Comparison of ENCODE assay signal across 26 cellular contexts in the genomic region with DNA sequence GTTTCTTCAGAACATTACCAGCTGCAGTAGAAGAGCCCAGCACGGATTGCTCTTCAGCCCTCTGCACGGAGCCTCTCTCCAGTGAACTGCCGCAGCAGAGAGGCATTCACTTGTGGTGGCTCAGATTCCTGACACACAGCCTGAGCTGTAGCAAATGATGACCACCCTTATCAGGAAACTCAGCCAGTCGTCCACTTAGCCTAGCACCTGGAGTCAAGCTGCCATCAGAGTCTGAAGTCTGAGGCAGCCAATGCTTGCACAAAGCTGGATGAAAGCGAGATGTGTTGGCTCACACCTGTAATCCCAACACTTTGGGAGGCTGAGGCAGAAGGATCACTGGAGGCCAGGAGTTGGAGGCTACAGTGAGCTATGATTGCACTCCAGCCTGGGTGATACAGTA. TPM values are rescaled to one million over a fixed set of nuclear protein-coding genes. Genes with fewer than 3 reads are reported as not detected.
DNase-seq lines count a peak whose midpoint lies in the region; ATAC-seq, FAIRE-seq and TF ChIP-seq lines count a peak whose summit lies in the region.
"Had no signal": no experiment of that assay in that cellular context is flagged by ENCODE, and none has a peak within 500 bp of the region (broad histone marks: within the 10 kb centered on the region; RNA-seq: fewer than 3 reads in every experiment).

No MANE protein-coding gene starts in this region.

- WGBS in HepG2 (ENCODE audit: low lambda C conversion rate), result 96% methylated on average over 5 of the region's 5 CpGs
- 70% methylated on average over 3 of the region's 5 CpGs for WGBS in right lobe of liver (ENCODE audit: insufficient coverage, low coverage, low lambda C conversion rate, missing lambda C conversion rate)
- 94% methylated on average over 5 of the region's 5 CpGs; no CpG with 5 or more reads in 1 of the 2 experiments for WGBS in H1 (ENCODE audit: extremely low coverage in 1 of 2, insufficient coverage in 1 of 2, insufficient read length in 1 of 2, insufficient replicate concordance in 2 of 2, low coverage in 1 of 2, low lambda C conversion rate in 2 of 2, missing lambda C conversion rate in 1 of 2), 2 experiments

- no peak overlapping the region for H3K14ac ChIP-seq in H1 (ENCODE audit: insufficient read length)

- no peak for TF ChIP-seq POLR2A in HepG2 (IDR thresholded peaks at IDR 0.05; ENCODE audit: insufficient read depth in 1 of 2, low read depth in 2 of 2, low read length in 2 of 2)
- no peak for TF ChIP-seq POLR2A in right lobe of liver (IDR thresholded peaks at IDR 0.05)
- TF ChIP-seq POLR2A in GM12891 (IDR thresholded peaks at IDR 0.05; ENCODE audit: low read depth, low read length), result no peak
- no peak for TF ChIP-seq POLR2A in H1 (IDR thresholded peaks at IDR 0.05; ENCODE audit: control extremely low read depth in 1 of 2, low read depth in 2 of 2, low read length in 2 of 2)

- H4K5ac ChIP-seq in H1 (ENCODE audit: insufficient read length, low read depth, low read length), result no peak overlapping the region

- no peak overlapping the region for H3K4me2 ChIP-seq in HepG2 (ENCODE audit: low read depth, low read length)
- no peak overlapping the region for H3K4me2 ChIP-seq in H1 (ENCODE audit: insufficient read depth in 1 of 2, low read depth in 2 of 2, low read length in 2 of 2)

- TF ChIP-seq EP300 in HepG2 (IDR thresholded peaks at IDR 0.05; ENCODE audit: low read depth in 2 of 2, low read length in 2 of 2) (no peak), HepG2 (CRISPR knock-in tag; IDR thresholded peaks at IDR 0.05; ENCODE audit: borderline replicate concordance) (no peak), H1 (IDR thresholded peaks at IDR 0.05; ENCODE audit: borderline replicate concordance in 1 of 2, low read depth in 2 of 2, low read length in 2 of 2) (no peak)

- no peak overlapping the region for H3K4me3 ChIP-seq in HepG2 (replicated peaks in 1 of 3; ENCODE audit: insufficient read depth in 1 of 3, low read depth in 2 of 3, low read length in 3 of 3)
- H3K4me3 ChIP-seq in right lobe of liver, result no peak overlapping the region
- H3K4me3 ChIP-seq in H1 (ENCODE audit: extremely low read depth in 1 of 4, insufficient read depth in 2 of 4, low read depth in 3 of 4, low read length in 4 of 4), result no peak overlapping the region
- H3K4me3 ChIP-seq: GM23248 had no signal

- H4K20me1 ChIP-seq in HepG2 (ENCODE audit: insufficient read depth, low read length) (no peaks in the 10 kb centered on the region), H1 (replicated peaks in 1 of 2; ENCODE audit: control insufficient read depth in 1 of 2, insufficient read depth in 2 of 2, low read length in 2 of 2) (peaks cover 2 to 3% of the 10 kb centered on the region in 2 experiments)

- H4K8ac ChIP-seq in H1 (ENCODE audit: extremely low read depth, insufficient read depth, low read length), result no peak overlapping the region

- H3K79me2 ChIP-seq in HepG2 (ENCODE audit: insufficient read depth, low read length), result no peaks in the 10 kb centered on the region
- H3K79me2 ChIP-seq in H1 (ENCODE audit: control insufficient read depth in 1 of 2, insufficient read depth in 2 of 2, low read length in 2 of 2), result no peaks in the 10 kb centered on the region

- no peak overlapping the region for H3K18ac ChIP-seq in H1 (ENCODE audit: extremely low read depth, low read length)

- in situ Hi-C loops in HepG2 (cut with HindIII; ENCODE audit: extremely low pct_ligation_motif_present, low pct_unique_long_range_greater_than_20kb), result no loop called here

- no peaks in the 10 kb centered on the region for H3K9me3 ChIP-seq in HepG2 (ENCODE audit: low read length)
- H3K9me3 ChIP-seq in right lobe of liver, result no peaks in the 10 kb centered on the region
- H3K9me3 ChIP-seq in H1 (ENCODE audit: insufficient read depth in 2 of 2, low read depth in 1 of 2, low read length in 1 of 2), result no peaks in the 10 kb centered on the region
- H3K9me3 ChIP-seq: BE2C had no signal

- no peak overlapping the region for H2BK20ac ChIP-seq in H1 (ENCODE audit: low read length)

- no peak overlapping the region for H3K23ac ChIP-seq in H1 (ENCODE audit: insufficient read length)

- no peaks in the 10 kb centered on the region for H3K79me1 ChIP-seq in H1 (ENCODE audit: low read depth, low read length)

- H2BK120ac ChIP-seq in H1 (replicated peaks; ENCODE audit: low read depth, low read length), result no peak overlapping the region

- TF ChIP-seq CTCF in HepG2 (CRISPR knock-in tag; IDR thresholded peaks at IDR 0.05), result no peak
- TF ChIP-seq CTCF in right lobe of liver (IDR thresholded peaks at IDR 0.05), result no peak
- TF ChIP-seq CTCF in H1 (IDR thresholded peaks at IDR 0.05; ENCODE audit: control extremely low read depth in 1 of 3, insufficient read depth in 1 of 3, low read depth in 1 of 3, low read length in 3 of 3), result no peak

- no peak overlapping the region for H4K91ac ChIP-seq in H1 (replicated peaks; ENCODE audit: insufficient read length, low read length)

- no peak overlapping the region for H2BK5ac ChIP-seq in H1 (ENCODE audit: low read depth, low read length)

- H3K36me3 ChIP-seq in HepG2 (replicated peaks in 1 of 2; ENCODE audit: control insufficient read depth in 1 of 2, insufficient read depth in 2 of 2, low read length in 2 of 2), result peaks cover 36 to 55% of the 10 kb centered on the region in 2 experiments
- H3K36me3 ChIP-seq in right lobe of liver, result peaks cover 5 to 53% (median 30%) of the 10 kb centered on the region in 4 donors
- peaks cover 31 to 54% (median 51%) of the 10 kb centered on the region in 4 experiments; a peak in 7 of 8 replicates for H3K36me3 ChIP-seq in H1 (ENCODE audit: control insufficient read depth in 2 of 4, insufficient read depth in 4 of 4, low read length in 3 of 4)

- H3K4me3 Mint-ChIP-seq in stimulated activated effector memory CD8-positive, alpha-beta T cell treated with anti-CD3 and anti-CD28 coated beads, Interleukin-12 subunit alpha, Interleukin-12 subunit beta, amount 100 ng/mL, for 72 hours, result no peak overlapping the region
- H3K4me3 Mint-ChIP-seq: CD4-positive, alpha-beta memory T cell; IgD-negative memory B cell had no signal

- no peak overlapping the region for H3K9ac ChIP-seq in HepG2 (ENCODE audit: insufficient read depth, low read depth, low read length)
- no peak overlapping the region for H3K9ac ChIP-seq in H1 (replicated peaks in 1 of 4; ENCODE audit: extremely low read depth in 1 of 4, low read depth in 3 of 4, low read length in 3 of 4)
- H3K9ac ChIP-seq: GM23248 had no signal

- CTCF ChIA-PET in HepG2 (lab: Yijun Ruan, JAX; ENCODE audit: low intra/inter-chr PET ratio, low total read pairs) (no interaction called here), H1 (lab: Charles Lee; ENCODE audit: partially characterized antibody) (interaction anchor here (0.6 to 1.0 kb wide), 8 partner anchors 14 to 1822 kb away, joined by 3 read pairs; no protein-coding TSS in a partner anchor)

- H2AK5ac ChIP-seq in H1 (ENCODE audit: low read depth, low read length), result no peak overlapping the region

- H2AFZ ChIP-seq in HepG2 (ENCODE audit: low read length) (no peak overlapping the region), H1 (ENCODE audit: low read length) (no peak overlapping the region)
- H2AFZ ChIP-seq: GM23248 had no signal

- H3K9me3 Mint-ChIP-seq in stimulated activated effector memory CD8-positive, alpha-beta T cell treated with anti-CD3 and anti-CD28 coated beads, Interleukin-12 subunit alpha, Interleukin-12 subunit beta, amount 100 ng/mL, for 72 hours, result no peaks in the 10 kb centered on the region
- H3K9me3 Mint-ChIP-seq: CD4-positive, alpha-beta memory T cell; IgD-negative memory B cell had no signal

- peaks cover 5% of the 10 kb centered on the region for H3K4me1 Mint-ChIP-seq in stimulated activated effector memory CD8-positive, alpha-beta T cell treated with anti-CD3 and anti-CD28 coated beads, Interleukin-12 subunit alpha, Interleukin-12 subunit beta, amount 100 ng/mL, for 72 hours

- no peak for DNase-seq in HepG2 (ENCODE audit: low spot score)
- DNase-seq in right lobe of liver, result no peak
- no peak for DNase-seq in GM12891 (ENCODE audit: insufficient read length, low spot score)
- no peak for DNase-seq in H1 (ENCODE audit: low read depth in 1 of 2, low spot score in 2 of 2)
- no peak for DNase-seq in stimulated activated effector memory CD8-positive, alpha-beta T cell treated with anti-CD3 and anti-CD28 coated beads, Interleukin-12 subunit alpha, Interleukin-12 subunit beta, amount 100 ng/mL, for 72 hours (ENCODE audit: low spot score in 2 of 2)
- DNase-seq in NK-92 treated with Interleukin-12 subunit alpha and Interleukin-12 subunit beta, amount 100 ng/mL, for 24 hours (lab: John Stamatoyannopoulos, UW), result no peak
- DNase-seq: ACHN; BE2C; C1 segment of cervical spinal cord; Calu3; CD4-positive, alpha-beta memory T cell; DMS 273 treated with DMSO at 0.1 percent for 48 hours; DMS53; DND-41; EL; GM23248; HCEC 1CT; KG1 had no signal

- no peak overlapping the region for H3K4ac ChIP-seq in H1 (replicated peaks; ENCODE audit: insufficient read length, low read depth, low read length)

- POLR2A ChIA-PET in HepG2 (lab: Yijun Ruan, JAX), result no interaction called here
- POLR2A ChIA-PET in H1 (lab: Charles Lee; ENCODE audit: partially characterized antibody), result interaction anchor here (0.7 to 1.1 kb wide), 2 partner anchors 10 to 208 kb away, joined by 3 to 8 read pairs; no protein-coding TSS in a partner anchor

- no peaks in the 10 kb centered on the region for H3K23me2 ChIP-seq in H1 (ENCODE audit: low read depth, low read length)

- intact Hi-C loops in HepG2 (cut with micrococcal nuclease; ENCODE audit: unreplicated experiment) (no loop called here), right lobe of liver (cut with DNase I) (no loop called here)

- H3K4me1 ChIP-seq in HepG2 (ENCODE audit: insufficient read depth, low read length) (no peaks in the 10 kb centered on the region), right lobe of liver (no peaks in the 10 kb centered on the region), H1 (replicated peaks in 1 of 4; ENCODE audit: control insufficient read depth in 3 of 4, insufficient read depth in 4 of 4, low read length in 3 of 4) (no peaks in the 10 kb centered on the region)
- H3K4me1 ChIP-seq: BE2C had no signal

- no TSS peak for BruUV-seq in HepG2 (replicated peaks; lab: Mats Ljungman, UMichigan)

- FAIRE-seq in HepG2 (lab: Jason Lieb, UNC) (no peak), GM12891 (lab: Jason Lieb, UNC) (no peak), H1 (lab: Jason Lieb, UNC) (no peak)
- FAIRE-seq: A204.1, GM12892, GM18507, H54, HTR-8/SVneo had no signal

- H3K27ac ChIP-seq in HepG2 (ENCODE audit: extremely low read length, insufficient read depth, low read length) (no peak overlapping the region), right lobe of liver (no peak overlapping the region), H1 (ENCODE audit: low read depth, low read length) (no peak overlapping the region)
- H3K27ac ChIP-seq: GM23248 had no signal

- no peak overlapping the region for H2BK12ac ChIP-seq in H1 (ENCODE audit: low read depth, low read length)

- H3K56ac ChIP-seq in H1 (replicated peaks; ENCODE audit: insufficient read length, low read depth, low read length), result no peak overlapping the region

- peaks cover 66% of the 10 kb centered on the region for H3K36me3 Mint-ChIP-seq in stimulated activated effector memory CD8-positive, alpha-beta T cell treated with anti-CD3 and anti-CD28 coated beads, Interleukin-12 subunit alpha, Interleukin-12 subunit beta, amount 100 ng/mL, for 72 hours

- no peak for TF ChIP-seq RAD21 in HepG2 (CRISPR knock-in tag; IDR thresholded peaks at IDR 0.05)
- no peak for TF ChIP-seq RAD21 in H1 (IDR thresholded peaks at IDR 0.05 in 1 of 2, conservative IDR thresholded peaks at IDR 0.05 in 1 of 2; ENCODE audit: low read depth in 2 of 2, low read length in 2 of 2)

- H3K27me3 ChIP-seq in HepG2 (ENCODE audit: control insufficient read depth in 1 of 2, insufficient read depth in 2 of 2, low read length in 2 of 2) (no peaks in the 10 kb centered on the region), right lobe of liver (no peaks in the 10 kb centered on the region), H1 (replicated peaks in 1 of 4; ENCODE audit: control insufficient read depth in 3 of 4, extremely low read depth in 1 of 4, insufficient read depth in 3 of 4, low read length in 3 of 4) (no peaks in the 10 kb centered on the region)
- H3K27me3 ChIP-seq: BE2C had no signal

- ATAC-seq in HepG2 (no peak), right lobe of liver (no peak), HG02610 (IDR thresholded peaks at IDR 0.05; ENCODE audit: unreplicated experiment) (no peak)
- no peak for ATAC-seq in stimulated activated effector memory CD8-positive, alpha-beta T cell treated with anti-CD3 and anti-CD28 coated beads, Interleukin-12 subunit alpha, Interleukin-12 subunit beta, amount 100 ng/mL, for 72 hours

- H2BK15ac ChIP-seq in H1 (ENCODE audit: low read length), result no peak overlapping the region

- H3K27ac Mint-ChIP-seq in stimulated activated effector memory CD8-positive, alpha-beta T cell treated with anti-CD3 and anti-CD28 coated beads, Interleukin-12 subunit alpha, Interleukin-12 subunit beta, amount 100 ng/mL, for 72 hours, result peak overlapping the region; percentile 78

RNA-seq across cellular contexts. Expression of a gene that starts 11.7 kb away (rescaled TPM):
- total RNA-seq in HepG2 (2016; rRNA removed; fragmentation: Illumina TruSeq; extraction: Trizol) (not detected in 2 replicates), right lobe of liver (not detected)
- total RNA-seq in HepG2 (2016; cell fraction: cytosol; rRNA removed; fragmentation: Illumina TruSeq; extraction: Trizol; ENCODE audit: low read depth), result not detected in 2 replicates
- total RNA-seq in HepG2 (2016; cell fraction: insoluble cytoplasmic fraction; rRNA removed; fragmentation: Illumina TruSeq; extraction: Trizol), result not detected in 2 replicates
- not detected in 2 replicates for total RNA-seq in HepG2 (2016; cell fraction: membrane; rRNA removed; fragmentation: Illumina TruSeq; extraction: Trizol)
- total RNA-seq in HepG2 (2016; cell fraction: nucleus; rRNA removed; fragmentation: Illumina TruSeq; extraction: Trizol), result not detected in 2 replicates
- polyA plus RNA-seq in HepG2 (2011; rRNA removed) (not detected in 2 replicates), H1 (2011; rRNA removed) (not detected in 2 replicates)
- polyA plus RNA-seq in HepG2 (2011; cell fraction: cytosol; rRNA removed), result not detected in 2 replicates
- 0.31 TPM in 1 of 2 replicates, not detected in the other for polyA plus RNA-seq in HepG2 (2011; cell fraction: nucleus; rRNA removed)
- polyA plus RNA-seq in HepG2 (2012), result not detected in 2 replicates
- polyA plus RNA-seq in HepG2 (2016; cell fraction: cytosol; fragmentation: Illumina TruSeq; extraction: Trizol; ENCODE audit: low read depth), result not detected in 2 replicates
- polyA plus RNA-seq in HepG2 (2016; cell fraction: insoluble cytoplasmic fraction; fragmentation: Illumina TruSeq; extraction: Trizol; ENCODE audit: low read depth), result not detected in 2 replicates
- not detected in 2 replicates for polyA plus RNA-seq in HepG2 (2016; cell fraction: membrane; fragmentation: Illumina TruSeq; extraction: Trizol; ENCODE audit: low read depth)
- not detected in 2 replicates for polyA plus RNA-seq in HepG2 (2016; cell fraction: nucleus; fragmentation: Illumina TruSeq; extraction: Trizol; ENCODE audit: insufficient read depth, low read depth)
- polyA minus RNA-seq in HepG2 (2011; rRNA and poly(A)+ RNA removed; ENCODE audit: low replicate concordance), result not detected in 2 replicates
- polyA minus RNA-seq in HepG2 (2011; cell fraction: cytosol; rRNA and poly(A)+ RNA removed), result not detected in 2 replicates
- not detected in 2 replicates for polyA minus RNA-seq in HepG2 (2011; cell fraction: nucleus; rRNA and poly(A)+ RNA removed)
- polyA plus RNA-seq in GM12891 (2012; ENCODE audit: low read depth, missing spikeins), result not detected
- total RNA-seq in H1 (2021; fragmentation: NEBNext Ultra II Directional; extraction: Animal tissue kit (Norgen Biotek cat#: 25700)), result not detected in 2 replicates
- not detected for polyA plus RNA-seq in H1 (2011; cell fraction: cytosol; rRNA removed)
- not detected for polyA plus RNA-seq in H1 (2011; cell fraction: nucleus; rRNA removed)
- polyA plus RNA-seq in H1 (2012, experiment 1 of 2), result not detected in 4 replicates
- not detected for polyA plus RNA-seq in H1 (2012, experiment 2 of 2)
- polyA plus RNA-seq in H1 (2013, experiment 1 of 2), result not detected
- not detected for polyA plus RNA-seq in H1 (2013, experiment 2 of 2)
- polyA minus RNA-seq in H1 (2011; rRNA and poly(A)+ RNA removed), result not detected in 2 replicates
- polyA minus RNA-seq in H1 (2011; cell fraction: cytosol; rRNA and poly(A)+ RNA removed), result not detected
- not detected for polyA minus RNA-seq in H1 (2011; cell fraction: nucleus; rRNA and poly(A)+ RNA removed)
- total RNA-seq: Calu3, G401, GM23248 had no signal
- polyA plus RNA-seq: CD4-positive, alpha-beta memory T cell; GM23248; IgD-negative memory B cell had no signal

RNA-seq across cellular contexts. Expression of a gene that starts 44.4 kb away (rescaled TPM):
- total RNA-seq in HepG2 (2016; rRNA removed; fragmentation: Illumina TruSeq; extraction: Trizol) (51.7 and 61.2 TPM in 2 replicates), right lobe of liver (10 to 100 TPM; 14.7 to 20.2 (median 17.9) TPM)
- 8.5 and 9.2 TPM in 2 replicates for total RNA-seq in HepG2 (2016; cell fraction: cytosol; rRNA removed; fragmentation: Illumina TruSeq; extraction: Trizol; ENCODE audit: low read depth)
- total RNA-seq in HepG2 (2016; cell fraction: insoluble cytoplasmic fraction; rRNA removed; fragmentation: Illumina TruSeq; extraction: Trizol), result 51.7 and 55.0 TPM in 2 replicates
- total RNA-seq in HepG2 (2016; cell fraction: membrane; rRNA removed; fragmentation: Illumina TruSeq; extraction: Trizol), result 17.6 and 18.8 TPM in 2 replicates
- 66.8 and 76.3 TPM in 2 replicates for total RNA-seq in HepG2 (2016; cell fraction: nucleus; rRNA removed; fragmentation: Illumina TruSeq; extraction: Trizol)
- polyA plus RNA-seq in HepG2 (2011; rRNA removed) (26.0 and 32.4 TPM in 2 replicates), H1 (2011; rRNA removed) (18.3 and 19.8 TPM in 2 replicates)
- 18.2 and 21.7 TPM in 2 replicates for polyA plus RNA-seq in HepG2 (2011; cell fraction: cytosol; rRNA removed)
- polyA plus RNA-seq in HepG2 (2011; cell fraction: nucleus; rRNA removed), result 77.7 and 79.9 TPM in 2 replicates
- polyA plus RNA-seq in HepG2 (2012), result 18.0 and 21.3 TPM in 2 replicates
- 2.4 TPM in 2 replicates for polyA plus RNA-seq in HepG2 (2016; cell fraction: cytosol; fragmentation: Illumina TruSeq; extraction: Trizol; ENCODE audit: low read depth)
- polyA plus RNA-seq in HepG2 (2016; cell fraction: insoluble cytoplasmic fraction; fragmentation: Illumina TruSeq; extraction: Trizol; ENCODE audit: low read depth), result 28.5 and 28.9 TPM in 2 replicates
- polyA plus RNA-seq in HepG2 (2016; cell fraction: membrane; fragmentation: Illumina TruSeq; extraction: Trizol; ENCODE audit: low read depth), result 6.8 and 6.9 TPM in 2 replicates
- 55.6 and 67.9 TPM in 2 replicates for polyA plus RNA-seq in HepG2 (2016; cell fraction: nucleus; fragmentation: Illumina TruSeq; extraction: Trizol; ENCODE audit: insufficient read depth, low read depth)
- polyA minus RNA-seq in HepG2 (2011; rRNA and poly(A)+ RNA removed; ENCODE audit: low replicate concordance), result 21.6 and 31.5 TPM in 2 replicates
- polyA minus RNA-seq in HepG2 (2011; cell fraction: cytosol; rRNA and poly(A)+ RNA removed), result 13.2 and 14.0 TPM in 2 replicates
- polyA minus RNA-seq in HepG2 (2011; cell fraction: nucleus; rRNA and poly(A)+ RNA removed), result 74.3 and 85.7 TPM in 2 replicates
- 10.4 TPM for polyA plus RNA-seq in GM12891 (2012; ENCODE audit: low read depth, missing spikeins)
- total RNA-seq in H1 (2021; fragmentation: NEBNext Ultra II Directional; extraction: Animal tissue kit (Norgen Biotek cat#: 25700)), result 28.5 and 31.0 TPM in 2 replicates
- 28.9 TPM for polyA plus RNA-seq in H1 (2011; cell fraction: cytosol; rRNA removed)
- 56.7 TPM for polyA plus RNA-seq in H1 (2011; cell fraction: nucleus; rRNA removed)
- 18.7 to 22.8 TPM (median 22.5 TPM) in 4 replicates for polyA plus RNA-seq in H1 (2012, experiment 1 of 2)
- polyA plus RNA-seq in H1 (2012, experiment 2 of 2), result 6.5 TPM
- polyA plus RNA-seq in H1 (2013, experiment 1 of 2), result 16.0 TPM
- 15.4 TPM for polyA plus RNA-seq in H1 (2013, experiment 2 of 2)
- 27.3 and 34.8 TPM in 2 replicates for polyA minus RNA-seq in H1 (2011; rRNA and poly(A)+ RNA removed)
- 22.7 TPM for polyA minus RNA-seq in H1 (2011; cell fraction: cytosol; rRNA and poly(A)+ RNA removed)
- 75.0 TPM for polyA minus RNA-seq in H1 (2011; cell fraction: nucleus; rRNA and poly(A)+ RNA removed)

RNA-seq across cellular contexts. Expression of a gene that starts 58.4 kb away (rescaled TPM):
- 20.6 and 24.5 TPM in 2 replicates for total RNA-seq in HepG2 (2016; rRNA removed; fragmentation: Illumina TruSeq; extraction: Trizol)
- 14.8 and 17.4 TPM in 2 replicates for total RNA-seq in HepG2 (2016; cell fraction: cytosol; rRNA removed; fragmentation: Illumina TruSeq; extraction: Trizol; ENCODE audit: low read depth)
- 16.3 and 24.8 TPM in 2 replicates for total RNA-seq in HepG2 (2016; cell fraction: insoluble cytoplasmic fraction; rRNA removed; fragmentation: Illumina TruSeq; extraction: Trizol)
- 17.6 and 18.2 TPM in 2 replicates for total RNA-seq in HepG2 (2016; cell fraction: membrane; rRNA removed; fragmentation: Illumina TruSeq; extraction: Trizol)
- total RNA-seq in HepG2 (2016; cell fraction: nucleus; rRNA removed; fragmentation: Illumina TruSeq; extraction: Trizol), result 42.7 and 44.6 TPM in 2 replicates
- 33.2 and 40.3 TPM in 2 replicates for polyA plus RNA-seq in HepG2 (2011; rRNA removed)
- polyA plus RNA-seq in HepG2 (2011; cell fraction: cytosol; rRNA removed), result 13.1 and 13.6 TPM in 2 replicates
- polyA plus RNA-seq in HepG2 (2011; cell fraction: nucleus; rRNA removed), result 303 and 327 TPM in 2 replicates
- 46.9 and 49.5 TPM in 2 replicates for polyA plus RNA-seq in HepG2 (2012)
- polyA plus RNA-seq in HepG2 (2016; cell fraction: cytosol; fragmentation: Illumina TruSeq; extraction: Trizol; ENCODE audit: low read depth), result 5.9 and 7.2 TPM in 2 replicates
- polyA plus RNA-seq in HepG2 (2016; cell fraction: insoluble cytoplasmic fraction; fragmentation: Illumina TruSeq; extraction: Trizol; ENCODE audit: low read depth), result 8.2 and 10.8 TPM in 2 replicates
- 5.2 and 5.9 TPM in 2 replicates for polyA plus RNA-seq in HepG2 (2016; cell fraction: membrane; fragmentation: Illumina TruSeq; extraction: Trizol; ENCODE audit: low read depth)
- 119 and 132 TPM in 2 replicates for polyA plus RNA-seq in HepG2 (2016; cell fraction: nucleus; fragmentation: Illumina TruSeq; extraction: Trizol; ENCODE audit: insufficient read depth, low read depth)
- 44.8 and 91.4 TPM in 2 replicates for polyA minus RNA-seq in HepG2 (2011; rRNA and poly(A)+ RNA removed; ENCODE audit: low replicate concordance)
- polyA minus RNA-seq in HepG2 (2011; cell fraction: cytosol; rRNA and poly(A)+ RNA removed), result 13.3 and 16.4 TPM in 2 replicates
- polyA minus RNA-seq in HepG2 (2011; cell fraction: nucleus; rRNA and poly(A)+ RNA removed), result 54.7 and 79.4 TPM in 2 replicates
- total RNA-seq in right lobe of liver, result 10 to 100 TPM in 4 of 6 experiments, 1 to 10 TPM in 2; 6.5 to 16.6 (median 14.2) TPM
- 53.7 TPM for polyA plus RNA-seq in GM12891 (2012; ENCODE audit: low read depth, missing spikeins)
- total RNA-seq in H1 (2021; fragmentation: NEBNext Ultra II Directional; extraction: Animal tissue kit (Norgen Biotek cat#: 25700)), result 30.9 and 31.3 TPM in 2 replicates
- 7.7 and 16.6 TPM in 2 replicates for polyA plus RNA-seq in H1 (2011; rRNA removed)
- polyA plus RNA-seq in H1 (2011; cell fraction: cytosol; rRNA removed), result 13.0 TPM
- polyA plus RNA-seq in H1 (2011; cell fraction: nucleus; rRNA removed), result 71.8 TPM
- 11.2 to 22.9 TPM (median 14.6 TPM) in 4 replicates for polyA plus RNA-seq in H1 (2012, experiment 1 of 2)
- polyA plus RNA-seq in H1 (2012, experiment 2 of 2), result 9.4 TPM
- 8.8 TPM for polyA plus RNA-seq in H1 (2013, experiment 1 of 2)
- polyA plus RNA-seq in H1 (2013, experiment 2 of 2), result 8.9 TPM
- 33.2 and 44.4 TPM in 2 replicates for polyA minus RNA-seq in H1 (2011; rRNA and poly(A)+ RNA removed)
- polyA minus RNA-seq in H1 (2011; cell fraction: cytosol; rRNA and poly(A)+ RNA removed), result 13.4 TPM
- 21.6 TPM for polyA minus RNA-seq in H1 (2011; cell fraction: nucleus; rRNA and poly(A)+ RNA removed)
